ENCODE assay signal across 28 cellular contexts in genomic region chr5:89534331-89534730, GRCh38.
DNase-seq lines count a peak whose midpoint lies in the region; ATAC-seq and TF ChIP-seq lines count a peak whose summit lies in the region.
"Had no signal": no experiment of that assay in that cellular context is flagged by ENCODE, and none has a peak within 500 bp of the region (broad histone marks: within the 10 kb centered on the region; RNA-seq: fewer than 3 reads in every experiment).

No MANE protein-coding gene starts in this region.

- H3K27me3 ChIP-seq in tibial artery = no peaks in the 10 kb centered on the region
- H3K27me3 ChIP-seq: right lobe of liver, suprapubic skin had no signal

- TF ChIP-seq CTCF in choroid plexus epithelial cell (conservative IDR thresholded peaks at IDR 0.05; ENCODE audit: low read depth, low read length) = no peak
- TF ChIP-seq CTCF in tibial artery (IDR thresholded peaks at IDR 0.05) = no peak

- no peak overlapping the region for H3K4me3 Mint-ChIP-seq in T-cell
- H3K4me3 Mint-ChIP-seq: activated CD4-positive, alpha-beta memory T cell treated with anti-CD3 and anti-CD28 coated beads, Interleukin-2, amount 10 ng/mL, durations not matched to agents 7 days and 5 days; activated naive CD4-positive, alpha-beta T cell treated with anti-CD3 and anti-CD28 coated beads, Interleukin-2, amount 50 U/mL, for 24 hours; CD4-positive, alpha-beta memory T cell; IgD-negative memory B cell; stimulated activated memory B cell treated with anti-CD40 and anti-IgM and Interleukin-4, amounts not matched to agents 10 μg/mL and 1 μg/mL and 100 μg/mL, for 72 hours; T-helper 1 cell treated with Interleukin-12 subunit alpha and Interleukin-12 subunit beta and Interleukin-4 antibody, amounts not matched to agents 30 μg/mL and 1 μg/mL, for 36 hours had no signal

- H3K27ac Mint-ChIP-seq in T-cell = no peak overlapping the region
- H3K27ac Mint-ChIP-seq: activated CD4-positive, alpha-beta memory T cell treated with anti-CD3 and anti-CD28 coated beads, Interleukin-2, amount 10 ng/mL, durations not matched to agents 7 days and 5 days; activated naive CD4-positive, alpha-beta T cell treated with anti-CD3 and anti-CD28 coated beads, Interleukin-2, amount 50 U/mL, for 24 hours; activated T-helper 2 cell treated with anti-CD3 and anti-CD28 coated beads, Interferon-gamma antibody, Interleukin-2, Interleukin-4, amounts not matched to agents 10 μg/mL and 5 μg/mL and 100 μg/mL, durations not matched to agents 14 hours and 24 hours and 36 hours; CD4-positive, alpha-beta memory T cell; IgD-negative memory B cell; stimulated activated memory B cell treated with anti-CD40 and anti-IgM and Interleukin-4, amounts not matched to agents 10 μg/mL and 1 μg/mL and 100 μg/mL, for 72 hours; T-helper 1 cell treated with Interleukin-12 subunit alpha and Interleukin-12 subunit beta and Interleukin-4 antibody, amounts not matched to agents 30 μg/mL and 1 μg/mL, for 36 hours had no signal

- H3K36me3 ChIP-seq in tibial artery = no peaks in the 10 kb centered on the region
- H3K36me3 ChIP-seq: right lobe of liver, suprapubic skin had no signal

- peaks cover 0 to 3% (median 0%) of the 10 kb centered on the region in 3 donors for H3K9me3 ChIP-seq in tibial artery
- H3K9me3 ChIP-seq: right lobe of liver, suprapubic skin had no signal

- ATAC-seq in GM19328 (IDR thresholded peaks at IDR 0.05; ENCODE audit: unreplicated experiment) (no peak), T-cell (replicated peaks in 1 of 4) (no peak)
- ATAC-seq: right lobe of liver; stimulated activated memory B cell treated with anti-CD40 and anti-IgM and Interleukin-4, amounts not matched to agents 10 μg/mL and 1 μg/mL and 100 μg/mL, for 72 hours had no signal

- H3K27ac ChIP-seq in tibial artery (peak overlapping the region; percentile 23 to 48), caudate nucleus (ENCODE audit: low read depth, low read length) (no peak overlapping the region)
- H3K27ac ChIP-seq: right lobe of liver, RWPE1, suprapubic skin had no signal

- no peaks in the 10 kb centered on the region for H3K27me3 Mint-ChIP-seq in T-cell
- H3K27me3 Mint-ChIP-seq: activated CD4-positive, alpha-beta memory T cell treated with anti-CD3 and anti-CD28 coated beads, Interleukin-2, amount 10 ng/mL, durations not matched to agents 7 days and 5 days; activated naive CD4-positive, alpha-beta T cell treated with anti-CD3 and anti-CD28 coated beads, Interleukin-2, amount 50 U/mL, for 24 hours; CD4-positive, alpha-beta memory T cell; stimulated activated memory B cell treated with anti-CD40 and anti-IgM and Interleukin-4, amounts not matched to agents 10 μg/mL and 1 μg/mL and 100 μg/mL, for 72 hours had no signal

- peaks cover 0 to under 1% (median 0%) of the 10 kb centered on the region in 3 donors for H3K4me1 Mint-ChIP-seq in T-cell
- H3K4me1 Mint-ChIP-seq: activated CD4-positive, alpha-beta memory T cell treated with anti-CD3 and anti-CD28 coated beads, Interleukin-2, amount 10 ng/mL, durations not matched to agents 7 days and 5 days; activated naive CD4-positive, alpha-beta T cell treated with anti-CD3 and anti-CD28 coated beads, Interleukin-2, amount 50 U/mL, for 24 hours; CD4-positive, alpha-beta memory T cell had no signal

- H3K4me3 ChIP-seq in choroid plexus epithelial cell (ENCODE audit: low read depth, low read length) (no peak overlapping the region), tibial artery (no peak overlapping the region)
- H3K4me3 ChIP-seq: right lobe of liver, suprapubic skin had no signal

- POLR2A ChIA-PET in T-cell (lab: Charles Lee) = no interaction called here

- H3K9me3 Mint-ChIP-seq in T-cell = no peaks in the 10 kb centered on the region
- H3K9me3 Mint-ChIP-seq: activated CD4-positive, alpha-beta memory T cell treated with anti-CD3 and anti-CD28 coated beads, Interleukin-2, amount 10 ng/mL, durations not matched to agents 7 days and 5 days; activated naive CD4-positive, alpha-beta T cell treated with anti-CD3 and anti-CD28 coated beads, Interleukin-2, amount 50 U/mL, for 24 hours; activated T-helper 2 cell treated with anti-CD3 and anti-CD28 coated beads, Interferon-gamma antibody, Interleukin-2, Interleukin-4, amounts not matched to agents 10 μg/mL and 5 μg/mL and 100 μg/mL, durations not matched to agents 14 hours and 24 hours and 36 hours; IgD-negative memory B cell; stimulated activated memory B cell treated with anti-CD40 and anti-IgM and Interleukin-4, amounts not matched to agents 10 μg/mL and 1 μg/mL and 100 μg/mL, for 72 hours; T-helper 1 cell treated with Interleukin-12 subunit alpha and Interleukin-12 subunit beta and Interleukin-4 antibody, amounts not matched to agents 30 μg/mL and 1 μg/mL, for 36 hours had no signal

- DNase-seq in HCEC 1CT = peak; percentile 74
- DNase-seq in choroid plexus epithelial cell (ENCODE audit: low read depth) = peak; percentile 58
- peak; percentile 4 for DNase-seq in iris pigment epithelial cell (ENCODE audit: low read depth)
- DNase-seq in tibial artery = no peak
- DNase-seq in caudate nucleus (lab: John Stamatoyannopoulos, UW) = no peak
- no peak for DNase-seq in T-cell
- DNase-seq: activated CD4-positive, alpha-beta memory T cell treated with anti-CD3 and anti-CD28 coated beads, Interleukin-2, amount 10 ng/mL, durations not matched to agents 7 days and 5 days; activated CD4-positive, alpha-beta T cell treated with anti-CD3 and anti-CD28 coated beads for 1 hour; anterior cingulate cortex; CD4-positive, alpha-beta memory T cell; central memory CD4-positive, alpha-beta T cell; dermis blood vessel endothelial cell; EL; NCI-H1092 treated with DMSO at 0.1 percent for 48 hours; NCI-H2029; NCI-H345; NCI-H774; posterior cingulate gyrus; right lobe of liver; stimulated activated CD4-positive, alpha-beta T cell treated with anti-CD3 and anti-CD28 coated beads, Interleukin-4, amount 100 ng/mL, for 4 hours had no signal

- peaks cover 0 to 30% (median 3%) of the 10 kb centered on the region in 4 donors for H3K4me1 ChIP-seq in tibial artery
- H3K4me1 ChIP-seq: right lobe of liver, suprapubic skin had no signal

- intact Hi-C loops in tibial artery (cut with DNase I; ENCODE audit: low total_unique reads) = no loop called here

- no peaks in the 10 kb centered on the region for H3K36me3 Mint-ChIP-seq in T-cell
- H3K36me3 Mint-ChIP-seq: activated naive CD4-positive, alpha-beta T cell treated with anti-CD3 and anti-CD28 coated beads, Interleukin-2, amount 50 U/mL, for 24 hours; CD4-positive, alpha-beta memory T cell; stimulated activated memory B cell treated with anti-CD40 and anti-IgM and Interleukin-4, amounts not matched to agents 10 μg/mL and 1 μg/mL and 100 μg/mL, for 72 hours had no signal

- CTCF ChIA-PET in T-cell (lab: Charles Lee) = no interaction called here

Comparison
In these comparisons a context has a peak if more than half of its experiments do, and no peak if none do; other contexts are left out.
1. DNase-seq: peak in HCEC 1CT (single experiment), choroid plexus epithelial cell (single experiment) and iris pigment epithelial cell (single experiment); none in tibial artery (0 of 2), caudate nucleus (0 of 61) and T-cell (0 of 34).